1 cellular context compared by ENCODE assay signal in the genomic region with DNA sequence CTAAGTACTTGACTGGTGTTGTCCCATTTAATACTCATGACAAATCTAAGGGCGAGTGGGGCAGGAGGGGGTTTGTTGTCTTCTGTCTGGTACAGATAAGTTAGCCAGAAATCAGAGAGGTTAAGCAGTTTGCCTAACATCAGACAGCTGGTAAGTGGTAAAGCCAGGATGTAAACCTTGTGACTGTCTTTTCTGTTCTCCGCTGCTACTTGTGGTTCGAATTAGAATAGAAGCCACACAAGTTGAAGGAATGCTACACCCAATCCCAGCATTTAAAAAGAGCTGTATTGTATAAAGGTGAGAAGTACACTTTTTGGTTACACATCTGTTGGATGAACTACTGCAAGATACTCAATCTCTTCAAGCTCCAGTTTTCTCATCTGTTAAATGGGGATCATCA.
TF ChIP-seq lines count a peak whose summit lies in the region.

No MANE protein-coding gene starts in this region.

TF ChIP-seq in WTC11, 78 proteins besides CTCF, POLR2A, EP300 and RAD21 (continued from another document):
- TF ChIP-seq, protein P1, sequence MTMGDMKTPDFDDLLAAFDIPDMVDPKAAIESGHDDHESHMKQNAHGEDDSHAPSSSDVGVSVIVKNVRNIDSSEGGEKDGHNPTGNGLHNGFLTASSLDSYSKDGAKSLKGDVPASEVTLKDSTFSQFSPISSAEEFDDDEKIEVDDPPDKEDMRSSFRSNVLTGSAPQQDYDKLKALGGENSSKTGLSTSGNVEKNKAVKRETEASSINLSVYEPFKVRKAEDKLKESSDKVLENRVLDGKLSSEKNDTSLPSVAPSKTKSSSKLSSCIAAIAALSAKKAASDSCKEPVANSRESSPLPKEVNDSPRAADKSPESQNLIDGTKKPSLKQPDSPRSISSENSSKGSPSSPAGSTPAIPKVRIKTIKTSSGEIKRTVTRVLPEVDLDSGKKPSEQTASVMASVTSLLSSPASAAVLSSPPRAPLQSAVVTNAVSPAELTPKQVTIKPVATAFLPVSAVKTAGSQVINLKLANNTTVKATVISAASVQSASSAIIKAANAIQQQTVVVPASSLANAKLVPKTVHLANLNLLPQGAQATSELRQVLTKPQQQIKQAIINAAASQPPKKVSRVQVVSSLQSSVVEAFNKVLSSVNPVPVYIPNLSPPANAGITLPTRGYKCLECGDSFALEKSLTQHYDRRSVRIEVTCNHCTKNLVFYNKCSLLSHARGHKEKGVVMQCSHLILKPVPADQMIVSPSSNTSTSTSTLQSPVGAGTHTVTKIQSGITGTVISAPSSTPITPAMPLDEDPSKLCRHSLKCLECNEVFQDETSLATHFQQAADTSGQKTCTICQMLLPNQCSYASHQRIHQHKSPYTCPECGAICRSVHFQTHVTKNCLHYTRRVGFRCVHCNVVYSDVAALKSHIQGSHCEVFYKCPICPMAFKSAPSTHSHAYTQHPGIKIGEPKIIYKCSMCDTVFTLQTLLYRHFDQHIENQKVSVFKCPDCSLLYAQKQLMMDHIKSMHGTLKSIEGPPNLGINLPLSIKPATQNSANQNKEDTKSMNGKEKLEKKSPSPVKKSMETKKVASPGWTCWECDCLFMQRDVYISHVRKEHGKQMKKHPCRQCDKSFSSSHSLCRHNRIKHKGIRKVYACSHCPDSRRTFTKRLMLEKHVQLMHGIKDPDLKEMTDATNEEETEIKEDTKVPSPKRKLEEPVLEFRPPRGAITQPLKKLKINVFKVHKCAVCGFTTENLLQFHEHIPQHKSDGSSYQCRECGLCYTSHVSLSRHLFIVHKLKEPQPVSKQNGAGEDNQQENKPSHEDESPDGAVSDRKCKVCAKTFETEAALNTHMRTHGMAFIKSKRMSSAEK (CRISPR knock-in tag; IDR thresholded peaks at IDR 0.05; ENCODE audit: borderline replicate concordance), result no peak
- TF ChIP-seq HMGXB4 (CRISPR knock-in tag; IDR thresholded peaks at IDR 0.05) (no peak), ATF3 (CRISPR knock-in tag; conservative IDR thresholded peaks at IDR 0.05) (no peak), JAZF1 (CRISPR knock-in tag; IDR thresholded peaks at IDR 0.05) (no peak), TEAD1 (CRISPR knock-in tag; IDR thresholded peaks at IDR 0.05) (no peak), PRRX2 (CRISPR knock-in tag; IDR thresholded peaks at IDR 0.05) (no peak), NR2C2 (CRISPR knock-in tag; IDR thresholded peaks at IDR 0.05) (no peak), IRF1 (CRISPR knock-in tag; IDR thresholded peaks at IDR 0.05) (no peak)
TF ChIP-seq in WTC11: peak in this region for 0.
